ENCODE assay signal across 1 cellular context in the genomic region with DNA sequence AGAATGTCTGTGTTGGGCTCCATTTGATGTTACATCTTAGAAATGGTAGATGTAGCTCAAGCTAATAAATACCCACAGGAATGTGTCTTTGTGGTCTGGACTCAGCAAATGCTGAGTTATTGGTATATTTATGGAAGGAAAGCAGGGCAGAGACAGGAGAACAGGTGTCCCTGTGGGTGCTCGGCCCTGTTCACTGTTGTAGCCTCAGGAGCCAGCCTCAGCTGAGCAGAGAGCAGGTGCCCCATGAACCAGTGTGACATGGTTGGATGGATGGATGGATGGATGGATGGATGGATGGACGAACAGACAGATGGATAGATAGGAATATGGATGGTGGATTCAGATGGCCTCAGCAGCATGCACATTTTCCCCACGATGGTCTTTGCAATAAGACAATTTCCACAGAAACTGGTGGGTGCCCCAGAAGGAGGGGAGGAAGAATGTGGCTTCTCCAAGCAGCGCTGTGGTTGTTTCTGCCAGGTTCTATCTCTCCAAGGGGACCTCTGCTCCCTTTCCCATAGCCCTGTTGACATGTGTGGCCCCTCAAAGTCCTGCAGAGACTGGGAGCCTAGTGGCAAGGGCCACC.
TF ChIP-seq lines count a peak whose summit lies in the region.

No MANE protein-coding gene starts in this region.

TF ChIP-seq in GM12878, 131 proteins besides CTCF, POLR2A, EP300 and RAD21:
- TF ChIP-seq EED (IDR thresholded peaks at IDR 0.05; ENCODE audit: low read depth) = 0 out of 2 replicates have a peak, but pooled peaks have one; percentile 8
- TF ChIP-seq, protein P1, sequence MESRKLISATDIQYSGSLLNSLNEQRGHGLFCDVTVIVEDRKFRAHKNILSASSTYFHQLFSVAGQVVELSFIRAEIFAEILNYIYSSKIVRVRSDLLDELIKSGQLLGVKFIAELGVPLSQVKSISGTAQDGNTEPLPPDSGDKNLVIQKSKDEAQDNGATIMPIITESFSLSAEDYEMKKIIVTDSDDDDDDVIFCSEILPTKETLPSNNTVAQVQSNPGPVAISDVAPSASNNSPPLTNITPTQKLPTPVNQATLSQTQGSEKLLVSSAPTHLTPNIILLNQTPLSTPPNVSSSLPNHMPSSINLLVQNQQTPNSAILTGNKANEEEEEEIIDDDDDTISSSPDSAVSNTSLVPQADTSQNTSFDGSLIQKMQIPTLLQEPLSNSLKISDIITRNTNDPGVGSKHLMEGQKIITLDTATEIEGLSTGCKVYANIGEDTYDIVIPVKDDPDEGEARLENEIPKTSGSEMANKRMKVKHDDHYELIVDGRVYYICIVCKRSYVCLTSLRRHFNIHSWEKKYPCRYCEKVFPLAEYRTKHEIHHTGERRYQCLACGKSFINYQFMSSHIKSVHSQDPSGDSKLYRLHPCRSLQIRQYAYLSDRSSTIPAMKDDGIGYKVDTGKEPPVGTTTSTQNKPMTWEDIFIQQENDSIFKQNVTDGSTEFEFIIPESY (IDR thresholded peaks at IDR 0.05) = no peak
TF ChIP-seq in GM12878: peak in this region for 1.
